Comparison of ENCODE assay signal across 9 cellular contexts in genomic region chr10:121734517-121735137, GRCh38.
DNase-seq lines count a peak whose midpoint lies in the region; ATAC-seq, FAIRE-seq and TF ChIP-seq lines count a peak whose summit lies in the region.
"Had no signal": no experiment of that assay in that cellular context is flagged by ENCODE, and none has a peak within 500 bp of the region (broad histone marks: within the 10 kb centered on the region; RNA-seq: fewer than 3 reads in every experiment).

No MANE protein-coding gene starts in this region.

- no peak for TF ChIP-seq POLR2A in testis (IDR thresholded peaks at IDR 0.05)

- no peaks in the 10 kb centered on the region for H3K36me3 ChIP-seq in HAP-1 (replicated peaks)
- H3K36me3 ChIP-seq in testis (ENCODE audit: low read depth, missing control alignments), result no peaks in the 10 kb centered on the region
- H3K36me3 ChIP-seq: SJSA1 had no signal

- 5 to 18% methylated on average over 14 of the region's 14 CpGs for WGBS in testis, 2 donors

- H3K4me1 ChIP-seq in HAP-1 (peaks cover 25% of the 10 kb centered on the region), testis (no peaks in the 10 kb centered on the region)
- H3K4me1 ChIP-seq: SJSA1 had no signal

- intact Hi-C loops in testis (cut with DNase I; ENCODE audit: low total_unique reads), result no loop called here

- no peak overlapping the region for H3K27ac ChIP-seq in testis
- H3K27ac ChIP-seq: SJSA1 had no signal

- no peaks in the 10 kb centered on the region for H3K27me3 ChIP-seq in HAP-1 (ENCODE audit: low read depth)
- H3K27me3 ChIP-seq in testis, result no peaks in the 10 kb centered on the region
- H3K27me3 ChIP-seq: SJSA1 had no signal

- DNase-seq in Caki2 (ENCODE audit: low read depth) (peak; percentile 18), HAP-1 (ENCODE audit: low spot score in 2 of 2) (peak; percentile 29 to 49), testis (no peak), activated gamma-delta T cell (lab: John Stamatoyannopoulos, UW) (no peak)

- in situ Hi-C loops in Caki2 (cut with HindIII; ENCODE audit: low pct_unique_long_range_greater_than_20kb, low sequenced_read_pairs), result no loop called here
- in situ Hi-C loops in HAP-1 (cut with MboI; ENCODE audit: low sequenced_read_pairs), result loop anchor here (5.0 kb wide), 1 partner anchor 782 kb away; no protein-coding TSS in a partner anchor

- peak in 2 of 3 experiments; percentile 35 to 74 for TF ChIP-seq CTCF in testis (IDR thresholded peaks at IDR 0.05)

- no peak overlapping the region for H3K4me3 ChIP-seq in HAP-1
- peak overlapping the region; percentile 34; the same call in 1 of the 2 replicates for H3K4me3 ChIP-seq in iPS-18c (ENCODE audit: insufficient read depth, low read depth, low read length)
- H3K4me3 ChIP-seq in testis, result no peak overlapping the region
- H3K4me3 ChIP-seq: SJSA1 had no signal

- H3K9me3 ChIP-seq in HAP-1 (no peaks in the 10 kb centered on the region), iPS-18c (ENCODE audit: control insufficient read depth, insufficient read depth, low read length) (peaks cover 2% of the 10 kb centered on the region), testis (no peaks in the 10 kb centered on the region)
- H3K9me3 ChIP-seq: SJSA1 had no signal

- FAIRE-seq in TTC549 (lab: Jason Lieb, UNC), result peak; percentile 48

- no peak for ATAC-seq in HG03469 (IDR thresholded peaks at IDR 0.05; ENCODE audit: unreplicated experiment)
- no peak for ATAC-seq in HG02623 (IDR thresholded peaks at IDR 0.05; ENCODE audit: unreplicated experiment)

Comparison
In these comparisons a context has a peak if more than half of its experiments do, and no peak if none do; other contexts are left out.
1. DNase-seq: peak in Caki2 (single experiment) and HAP-1 (2 of 2); none in testis (single experiment) and activated gamma-delta T cell (single experiment).